1 cellular context compared by ENCODE assay signal in the genomic region with DNA sequence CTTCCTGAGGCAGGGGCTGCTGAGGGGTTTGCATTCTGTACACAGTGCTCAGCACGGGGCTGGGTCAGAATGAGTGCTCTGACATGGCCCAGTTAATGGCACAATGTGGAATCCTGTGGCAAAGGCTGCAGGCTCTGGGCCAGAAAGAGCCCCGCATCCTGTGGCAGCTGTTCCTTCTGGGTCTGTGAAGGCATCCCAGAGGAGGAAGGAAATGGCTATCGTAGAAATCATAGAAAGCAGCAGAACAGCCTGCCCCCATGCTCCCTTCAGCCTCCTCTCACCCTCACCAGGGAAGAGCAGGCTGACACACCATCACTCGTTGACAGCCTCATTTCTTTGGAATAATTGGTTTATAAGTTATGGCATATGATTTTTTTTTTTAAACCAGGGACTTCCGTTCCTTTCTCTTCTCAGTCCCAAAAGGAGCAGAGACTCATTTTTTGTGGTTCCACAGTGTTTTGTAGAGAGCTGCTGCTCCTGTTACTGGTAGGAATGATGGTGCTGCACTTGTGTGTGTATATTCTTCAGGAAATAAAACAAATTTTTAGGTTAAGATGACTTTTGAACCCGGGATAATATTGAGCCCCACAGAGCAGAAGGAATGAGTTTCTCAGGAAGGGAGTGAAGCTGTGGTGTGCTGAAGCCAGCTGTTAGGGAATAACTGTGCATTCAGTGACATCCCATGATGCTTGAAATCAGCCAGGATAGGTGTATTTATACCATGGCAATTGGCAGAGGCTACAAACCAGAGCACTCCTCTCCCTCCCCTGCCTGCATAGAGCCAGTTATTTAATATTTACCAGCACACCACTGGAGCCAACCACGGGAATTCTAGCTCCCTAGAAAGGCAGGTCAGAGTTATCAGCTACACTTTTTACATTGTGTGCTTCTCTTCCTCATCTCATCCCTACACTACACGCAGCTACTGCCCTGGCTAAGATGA.
TF ChIP-seq lines count a peak whose summit lies in the region.

No MANE protein-coding gene starts in this region.

TF ChIP-seq in SK-N-SH treated with all-trans-retinoic acid at 6 μM for 48 hours, 23 proteins besides CTCF, POLR2A, EP300 and RAD21 (continued from another document):
- TF ChIP-seq, protein P1, sequence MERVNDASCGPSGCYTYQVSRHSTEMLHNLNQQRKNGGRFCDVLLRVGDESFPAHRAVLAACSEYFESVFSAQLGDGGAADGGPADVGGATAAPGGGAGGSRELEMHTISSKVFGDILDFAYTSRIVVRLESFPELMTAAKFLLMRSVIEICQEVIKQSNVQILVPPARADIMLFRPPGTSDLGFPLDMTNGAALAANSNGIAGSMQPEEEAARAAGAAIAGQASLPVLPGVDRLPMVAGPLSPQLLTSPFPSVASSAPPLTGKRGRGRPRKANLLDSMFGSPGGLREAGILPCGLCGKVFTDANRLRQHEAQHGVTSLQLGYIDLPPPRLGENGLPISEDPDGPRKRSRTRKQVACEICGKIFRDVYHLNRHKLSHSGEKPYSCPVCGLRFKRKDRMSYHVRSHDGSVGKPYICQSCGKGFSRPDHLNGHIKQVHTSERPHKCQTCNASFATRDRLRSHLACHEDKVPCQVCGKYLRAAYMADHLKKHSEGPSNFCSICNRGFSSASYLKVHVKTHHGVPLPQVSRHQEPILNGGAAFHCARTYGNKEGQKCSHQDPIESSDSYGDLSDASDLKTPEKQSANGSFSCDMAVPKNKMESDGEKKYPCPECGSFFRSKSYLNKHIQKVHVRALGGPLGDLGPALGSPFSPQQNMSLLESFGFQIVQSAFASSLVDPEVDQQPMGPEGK (CRISPR knock-in tag; IDR thresholded peaks at IDR 0.05; ENCODE audit: borderline replicate concordance) = no peak
- TF ChIP-seq, protein P2, sequence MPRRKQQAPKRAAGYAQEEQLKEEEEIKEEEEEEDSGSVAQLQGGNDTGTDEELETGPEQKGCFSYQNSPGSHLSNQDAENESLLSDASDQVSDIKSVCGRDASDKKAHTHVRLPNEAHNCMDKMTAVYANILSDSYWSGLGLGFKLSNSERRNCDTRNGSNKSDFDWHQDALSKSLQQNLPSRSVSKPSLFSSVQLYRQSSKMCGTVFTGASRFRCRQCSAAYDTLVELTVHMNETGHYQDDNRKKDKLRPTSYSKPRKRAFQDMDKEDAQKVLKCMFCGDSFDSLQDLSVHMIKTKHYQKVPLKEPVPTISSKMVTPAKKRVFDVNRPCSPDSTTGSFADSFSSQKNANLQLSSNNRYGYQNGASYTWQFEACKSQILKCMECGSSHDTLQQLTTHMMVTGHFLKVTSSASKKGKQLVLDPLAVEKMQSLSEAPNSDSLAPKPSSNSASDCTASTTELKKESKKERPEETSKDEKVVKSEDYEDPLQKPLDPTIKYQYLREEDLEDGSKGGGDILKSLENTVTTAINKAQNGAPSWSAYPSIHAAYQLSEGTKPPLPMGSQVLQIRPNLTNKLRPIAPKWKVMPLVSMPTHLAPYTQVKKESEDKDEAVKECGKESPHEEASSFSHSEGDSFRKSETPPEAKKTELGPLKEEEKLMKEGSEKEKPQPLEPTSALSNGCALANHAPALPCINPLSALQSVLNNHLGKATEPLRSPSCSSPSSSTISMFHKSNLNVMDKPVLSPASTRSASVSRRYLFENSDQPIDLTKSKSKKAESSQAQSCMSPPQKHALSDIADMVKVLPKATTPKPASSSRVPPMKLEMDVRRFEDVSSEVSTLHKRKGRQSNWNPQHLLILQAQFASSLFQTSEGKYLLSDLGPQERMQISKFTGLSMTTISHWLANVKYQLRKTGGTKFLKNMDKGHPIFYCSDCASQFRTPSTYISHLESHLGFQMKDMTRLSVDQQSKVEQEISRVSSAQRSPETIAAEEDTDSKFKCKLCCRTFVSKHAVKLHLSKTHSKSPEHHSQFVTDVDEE (CRISPR knock-in tag; IDR thresholded peaks at IDR 0.05) = no peak
- TF ChIP-seq ZFP30 (CRISPR knock-in tag; IDR thresholded peaks at IDR 0.05) = no peak
- TF ChIP-seq BACH2 (CRISPR knock-in tag; IDR thresholded peaks at IDR 0.05; ENCODE audit: borderline replicate concordance) = no peak
- no peak for TF ChIP-seq OSR1 (CRISPR knock-in tag; IDR thresholded peaks at IDR 0.05)
